In the genomic region with DNA sequence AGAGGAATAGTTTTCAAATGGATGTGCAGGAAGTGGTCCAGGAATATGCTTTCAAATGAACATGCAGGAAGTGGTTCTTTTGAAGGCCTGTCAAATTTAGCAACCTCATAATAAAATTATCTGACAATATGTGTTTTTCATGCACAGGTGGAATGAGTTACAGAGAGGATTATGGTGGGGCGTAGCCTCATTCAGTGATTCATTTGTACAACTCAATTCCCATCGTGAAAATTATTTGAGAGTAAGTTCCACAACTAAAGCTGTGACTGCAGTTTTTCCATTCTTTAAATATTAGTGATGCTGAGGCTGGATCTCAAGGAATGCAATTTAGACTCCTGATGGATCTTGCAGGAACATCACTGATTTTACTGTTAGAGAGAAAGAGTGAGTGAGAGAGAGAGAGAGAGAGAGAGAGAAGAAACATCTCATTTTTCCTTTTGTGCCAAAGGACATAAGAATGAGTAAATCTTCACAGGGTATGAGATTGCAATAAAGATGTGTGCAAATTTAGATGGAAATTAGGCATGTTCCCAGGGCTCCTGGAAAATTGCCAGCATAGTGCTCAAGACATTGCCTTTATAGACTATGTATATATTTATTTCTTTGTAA, we compare ENCODE assay signal across 1 cellular context.
TF ChIP-seq lines count a peak whose summit lies in the region.

No MANE protein-coding gene starts in this region.

TF ChIP-seq in K562, 482 proteins besides CTCF, POLR2A, EP300 and RAD21:
- TF ChIP-seq, protein P1, sequence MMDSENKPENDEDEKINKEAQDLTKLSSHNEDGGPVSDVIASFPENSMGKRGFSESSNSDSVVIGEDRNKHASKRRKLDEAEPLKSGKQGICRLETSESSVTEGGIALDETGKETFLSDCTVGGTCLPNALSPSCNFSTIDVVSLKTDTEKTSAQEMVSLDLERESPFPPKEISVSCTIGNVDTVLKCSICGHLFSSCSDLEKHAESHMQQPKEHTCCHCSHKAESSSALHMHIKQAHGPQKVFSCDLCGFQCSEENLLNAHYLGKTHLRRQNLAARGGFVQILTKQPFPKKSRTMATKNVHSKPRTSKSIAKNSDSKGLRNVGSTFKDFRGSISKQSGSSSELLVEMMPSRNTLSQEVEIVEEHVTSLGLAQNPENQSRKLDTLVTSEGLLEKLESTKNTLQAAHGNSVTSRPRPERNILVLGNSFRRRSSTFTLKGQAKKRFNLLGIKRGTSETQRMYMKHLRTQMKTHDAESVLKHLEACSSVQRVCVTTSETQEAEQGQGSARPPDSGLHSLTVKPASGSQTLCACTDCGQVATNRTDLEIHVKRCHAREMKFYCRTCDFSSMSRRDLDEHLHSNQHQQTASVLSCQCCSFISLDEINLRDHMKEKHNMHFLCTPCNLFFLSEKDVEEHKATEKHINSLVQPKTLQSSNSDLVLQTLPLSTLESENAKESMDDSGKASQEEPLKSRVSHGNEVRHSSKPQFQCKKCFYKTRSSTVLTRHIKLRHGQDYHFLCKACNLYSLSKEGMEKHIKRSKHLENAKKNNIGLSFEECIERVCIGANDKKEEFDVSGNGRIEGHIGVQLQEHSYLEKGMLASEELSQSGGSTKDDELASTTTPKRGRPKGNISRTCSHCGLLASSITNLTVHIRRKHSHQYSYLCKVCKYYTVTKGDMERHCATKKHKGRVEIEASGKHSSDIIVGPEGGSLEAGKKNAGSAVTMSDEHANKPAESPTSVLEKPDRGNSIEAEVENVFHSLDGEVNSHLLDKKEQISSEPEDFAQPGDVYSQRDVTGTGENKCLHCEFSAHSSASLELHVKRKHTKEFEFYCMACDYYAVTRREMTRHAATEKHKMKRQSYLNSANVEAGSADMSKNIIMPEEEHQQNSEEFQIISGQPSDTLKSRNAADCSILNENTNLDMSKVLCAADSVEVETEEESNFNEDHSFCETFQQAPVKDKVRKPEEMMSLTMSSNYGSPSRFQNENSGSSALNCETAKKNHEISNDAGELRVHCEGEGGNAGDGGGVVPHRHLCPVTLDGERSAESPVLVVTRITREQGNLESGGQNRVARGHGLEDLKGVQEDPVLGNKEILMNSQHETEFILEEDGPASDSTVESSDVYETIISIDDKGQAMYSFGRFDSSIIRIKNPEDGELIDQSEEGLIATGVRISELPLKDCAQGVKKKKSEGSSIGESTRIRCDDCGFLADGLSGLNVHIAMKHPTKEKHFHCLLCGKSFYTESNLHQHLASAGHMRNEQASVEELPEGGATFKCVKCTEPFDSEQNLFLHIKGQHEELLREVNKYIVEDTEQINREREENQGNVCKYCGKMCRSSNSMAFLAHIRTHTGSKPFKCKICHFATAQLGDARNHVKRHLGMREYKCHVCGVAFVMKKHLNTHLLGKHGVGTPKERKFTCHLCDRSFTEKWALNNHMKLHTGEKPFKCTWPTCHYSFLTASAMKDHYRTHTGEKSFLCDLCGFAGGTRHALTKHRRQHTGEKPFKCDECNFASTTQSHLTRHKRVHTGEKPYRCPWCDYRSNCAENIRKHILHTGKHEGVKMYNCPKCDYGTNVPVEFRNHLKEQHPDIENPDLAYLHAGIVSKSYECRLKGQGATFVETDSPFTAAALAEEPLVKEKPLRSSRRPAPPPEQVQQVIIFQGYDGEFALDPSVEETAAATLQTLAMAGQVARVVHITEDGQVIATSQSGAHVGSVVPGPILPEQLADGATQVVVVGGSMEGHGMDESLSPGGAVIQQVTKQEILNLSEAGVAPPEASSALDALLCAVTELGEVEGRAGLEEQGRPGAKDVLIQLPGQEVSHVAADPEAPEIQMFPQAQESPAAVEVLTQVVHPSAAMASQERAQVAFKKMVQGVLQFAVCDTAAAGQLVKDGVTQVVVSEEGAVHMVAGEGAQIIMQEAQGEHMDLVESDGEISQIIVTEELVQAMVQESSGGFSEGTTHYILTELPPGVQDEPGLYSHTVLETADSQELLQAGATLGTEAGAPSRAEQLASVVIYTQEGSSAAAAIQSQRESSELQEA (IDR thresholded peaks at IDR 0.05; ENCODE audit: low read depth), result no peak
- TF ChIP-seq NFIC (IDR thresholded peaks at IDR 0.05) (peak; percentile 49), ZBTB26 (CRISPR knock-in tag; IDR thresholded peaks at IDR 0.05) (no peak), ATF1 (CRISPR knock-in tag; IDR thresholded peaks at IDR 0.05) (no peak), ATF1 (tag; IDR thresholded peaks at IDR 0.05) (no peak), XRCC5 (IDR thresholded peaks at IDR 0.05; ENCODE audit: low read depth, low read length) (no peak), KHSRP (IDR thresholded peaks at IDR 0.05) (no peak)
- TF ChIP-seq, protein P2, sequence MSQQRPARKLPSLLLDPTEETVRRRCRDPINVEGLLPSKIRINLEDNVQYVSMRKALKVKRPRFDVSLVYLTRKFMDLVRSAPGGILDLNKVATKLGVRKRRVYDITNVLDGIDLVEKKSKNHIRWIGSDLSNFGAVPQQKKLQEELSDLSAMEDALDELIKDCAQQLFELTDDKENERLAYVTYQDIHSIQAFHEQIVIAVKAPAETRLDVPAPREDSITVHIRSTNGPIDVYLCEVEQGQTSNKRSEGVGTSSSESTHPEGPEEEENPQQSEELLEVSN (IDR thresholded peaks at IDR 0.05; ENCODE audit: borderline replicate concordance in 1 of 2, extremely low read depth in 1 of 2, insufficient read depth in 1 of 2, insufficient read length in 1 of 2, low read depth in 1 of 2, low read length in 1 of 2, poor library complexity in 1 of 2, severe bottlenecking in 1 of 2), result no peak
